13 cellular contexts compared by ENCODE assay signal in genomic region chr14:89013698-89014569, GRCh38.
DNase-seq lines count a peak whose midpoint lies in the region.
"Had no signal": no experiment of that assay in that cellular context is flagged by ENCODE, and none has a peak within 500 bp of the region (broad histone marks: within the 10 kb centered on the region; RNA-seq: fewer than 3 reads in every experiment).

No MANE protein-coding gene starts in this region.

- intact Hi-C loops in cardiac septum (cut with DNase I) = no loop called here

- H3K4me1 ChIP-seq in duodenal mucosa (ENCODE audit: control insufficient read depth in 1 of 2, insufficient read depth in 2 of 2, low read length in 2 of 2) = no peaks in the 10 kb centered on the region
- H3K4me1 ChIP-seq: Peyer's patch had no signal

- no peak overlapping the region for H3K27ac ChIP-seq in duodenal mucosa (ENCODE audit: low read depth, low read length)
- H3K27ac ChIP-seq: Peyer's patch had no signal

- DNase-seq in DMS79 treated with DMSO at 0.1 percent for 48 hours (lab: John Stamatoyannopoulos, UW) (peak; percentile 95), NCI-H1436 treated with DMSO at 0.1 percent for 48 hours (lab: John Stamatoyannopoulos, UW) (peak; percentile 75), NCI-H524 (lab: John Stamatoyannopoulos, UW) (peak; percentile 76 to 85), RKO (ENCODE audit: low spot score) (no peak), cardiac septum (ENCODE audit: low spot score) (no peak), mucosa of gallbladder (ENCODE audit: low spot score) (no peak), DMS53 treated with DMSO at 0.1 percent for 48 hours (lab: John Stamatoyannopoulos, UW; ENCODE audit: unreplicated experiment) (no peak)
- DNase-seq: activated T-cell treated with anti-CD3 and anti-CD28 coated beads, Interleukin-2, amount 50 U/mL, for 1 hour; kidney glomerular epithelial cell; stimulated activated naive CD4-positive, alpha-beta T cell had no signal

- H3K9me3 ChIP-seq in duodenal mucosa (ENCODE audit: control insufficient read depth in 1 of 2, low read length in 2 of 2) = no peaks in the 10 kb centered on the region
- H3K9me3 ChIP-seq: Peyer's patch, transverse colon had no signal

- H3K36me3 ChIP-seq in duodenal mucosa (ENCODE audit: control insufficient read depth in 1 of 2, insufficient read depth in 2 of 2, low read length in 2 of 2) = no peaks in the 10 kb centered on the region
- H3K36me3 ChIP-seq: Peyer's patch, transverse colon had no signal

- peak overlapping the region; percentile 70 to 75 for H3K4me3 ChIP-seq in duodenal mucosa (ENCODE audit: low read depth in 1 of 2, low read length in 2 of 2)

- no peak overlapping the region for H3K9ac ChIP-seq in duodenal mucosa (ENCODE audit: low read depth in 1 of 2, low read length in 2 of 2)

- no peaks in the 10 kb centered on the region for H3K27me3 ChIP-seq in duodenal mucosa (ENCODE audit: control insufficient read depth in 1 of 2, insufficient read depth in 2 of 2, low read length in 2 of 2)
- H3K27me3 ChIP-seq: Peyer's patch, transverse colon had no signal

Comparison
In these comparisons a context has a peak if more than half of its experiments do, and no peak if none do; other contexts are left out.
1. DNase-seq: peak in DMS79 treated with DMSO at 0.1 percent for 48 hours (single experiment), NCI-H1436 treated with DMSO at 0.1 percent for 48 hours (single experiment) and NCI-H524 (2 of 2); none in RKO (single experiment), cardiac septum (single experiment), mucosa of gallbladder (single experiment) and DMS53 treated with DMSO at 0.1 percent for 48 hours (single experiment).